In the genomic region with DNA sequence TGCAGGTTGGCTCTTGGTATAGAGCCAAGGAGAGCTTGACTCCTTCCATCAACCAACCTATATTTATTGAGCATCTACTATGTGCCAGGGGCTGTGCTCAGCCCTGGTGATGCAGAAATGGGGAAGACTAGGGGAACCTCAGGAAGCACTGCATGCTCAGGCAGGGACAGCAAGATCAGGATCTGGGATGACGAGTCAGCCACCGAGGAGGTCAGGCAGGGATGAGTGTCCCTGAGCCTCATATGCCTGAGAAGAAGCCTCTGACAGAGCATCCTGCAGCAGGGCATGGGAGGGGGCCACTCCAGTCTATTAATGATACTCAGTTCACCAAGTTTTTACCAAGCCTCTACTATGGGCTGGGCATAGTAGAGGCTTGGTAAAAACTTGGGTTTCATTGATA, we compare ENCODE assay signal across 1 cellular context.
TF ChIP-seq lines count a peak whose summit lies in the region.

No MANE protein-coding gene starts in this region.

TF ChIP-seq in SK-N-SH, 30 proteins besides CTCF, POLR2A, EP300 and RAD21 (continued from another document):
- TF ChIP-seq IRF3 (IDR thresholded peaks at IDR 0.05; ENCODE audit: low read depth, low read length) (no peak), TAF1 (IDR thresholded peaks at IDR 0.05; ENCODE audit: borderline replicate concordance, low read depth, low read length) (no peak), FOXM1 (IDR thresholded peaks at IDR 0.05; ENCODE audit: low read depth) (no peak), MXI1 (IDR thresholded peaks at IDR 0.05; ENCODE audit: low read depth, low read length) (no peak), RXRA (IDR thresholded peaks at IDR 0.05; ENCODE audit: borderline replicate concordance, low read depth) (no peak), POLR2AphosphoS5 (IDR thresholded peaks at IDR 0.05; ENCODE audit: low read depth, low read length) (no peak)
